Comparison of ENCODE assay signal across 8 cellular contexts in genomic region chrX:12771445-12772069, GRCh38. TPM values are rescaled to one million over a fixed set of nuclear protein-coding genes. Genes with fewer than 3 reads are reported as not detected.
DNase-seq lines count a peak whose midpoint lies in the region; ATAC-seq and TF ChIP-seq lines count a peak whose summit lies in the region.

No MANE protein-coding gene starts in this region.

- H3K9me2 ChIP-seq in SK-N-SH, result no peaks in the 10 kb centered on the region

- no peaks in the 10 kb centered on the region for H4K20me1 ChIP-seq in SK-N-SH (ENCODE audit: insufficient read depth)

- no peak overlapping the region for H3K9ac ChIP-seq in SK-N-SH

- H3K36me3 Mint-ChIP-seq in activated naive CD4-positive, alpha-beta T cell treated with anti-CD3 and anti-CD28 coated beads, Interleukin-2, amount 50 U/mL, for 72 hours, result no peaks in the 10 kb centered on the region

- POLR2A ChIA-PET in AG04449 (lab: Yijun Ruan, JAX), result no interaction called here
- POLR2A ChIA-PET in SK-N-SH (lab: Yijun Ruan, JAX), result interaction anchor here (0.6 kb wide), 1 partner anchor 231 kb away, joined by 3 read pairs; no protein-coding TSS in a partner anchor

- peaks cover 35% of the 10 kb centered on the region; the same call in 1 of the 2 replicates for H3K27me3 ChIP-seq in SK-N-SH (ENCODE audit: insufficient read depth)
- H3K27me3 ChIP-seq in iPS DF 6.9 (ENCODE audit: control insufficient read depth, insufficient read depth, low read length), result no peaks in the 10 kb centered on the region

- H3F3A ChIP-seq in SK-N-SH (replicated peaks; ENCODE audit: insufficient read depth), result no peaks in the 10 kb centered on the region

- no peak overlapping the region for H3K27ac ChIP-seq in SK-N-SH (ENCODE audit: low read depth in 2 of 2, low read length in 1 of 2)
- no peak overlapping the region for H3K27ac ChIP-seq in iPS DF 6.9 (ENCODE audit: low read length)

- H3K36me3 ChIP-seq in SK-N-SH (replicated peaks in 1 of 2; ENCODE audit: control insufficient read depth in 1 of 2, insufficient read depth in 2 of 2, low read length in 1 of 2), result no peaks in the 10 kb centered on the region
- H3K36me3 ChIP-seq in iPS DF 6.9 (ENCODE audit: control insufficient read depth, insufficient read depth, low read length), result no peaks in the 10 kb centered on the region

- CTCF ChIA-PET in AG04449 (lab: Yijun Ruan, JAX) (interaction anchor here (0.6 to 2.5 kb wide), 14 partner anchors 8 to 1254 kb away, joined by 3 to 12 read pairs (median 3); partner anchors contain the start of gene PRPS2), SK-N-SH (lab: Yijun Ruan, JAX) (interaction anchor here (0.6 to 2.3 kb wide), 13 partner anchors 10 to 85 kb away, joined by 3 to 13 read pairs (median 4); no protein-coding TSS in a partner anchor)

- DNase-seq in AG04449 (ENCODE audit: low read depth, low spot score), result no peak
- DNase-seq in SK-N-SH, result peak; percentile 25
- DNase-seq in activated naive CD4-positive, alpha-beta T cell treated with anti-CD3 and anti-CD28 coated beads, Interleukin-2, amount 50 U/mL, for 72 hours (ENCODE audit: low spot score in 2 of 2), result peak; percentile 58 to 72
- DNase-seq in iPS DF 6.9 (ENCODE audit: low read depth, low spot score), result peak; percentile 22
- peak; percentile 67 for DNase-seq in stimulated activated CD4-positive, alpha-beta T cell treated with anti-CD3 and anti-CD28 coated beads, Interleukin-4, amount 100 ng/mL, for 24 hours
- no peak for DNase-seq in NCI-H2029 (lab: John Stamatoyannopoulos, UW)

- no peak overlapping the region for H3K4me2 ChIP-seq in SK-N-SH

- H3K9me3 ChIP-seq in SK-N-SH, result no peaks in the 10 kb centered on the region
- H3K9me3 ChIP-seq in iPS DF 6.9 (ENCODE audit: control insufficient read depth, insufficient read depth, low read length), result no peaks in the 10 kb centered on the region

- no peaks in the 10 kb centered on the region for H3K9me3 Mint-ChIP-seq in activated naive CD4-positive, alpha-beta T cell treated with anti-CD3 and anti-CD28 coated beads, Interleukin-2, amount 50 U/mL, for 72 hours

- TF ChIP-seq CTCF in AG04449 (IDR thresholded peaks at IDR 0.05; ENCODE audit: insufficient read depth, low read length, missing control alignments), result peak; percentile 77
- peak; percentile 45 for TF ChIP-seq CTCF in SK-N-SH (IDR thresholded peaks at IDR 0.05)

- 63% methylated on average over 21 of the region's 22 CpGs for WGBS in SK-N-SH (ENCODE audit: low lambda C conversion rate)
- WGBS in iPS DF 6.9 (ENCODE audit: insufficient coverage, insufficient read length), result no CpG with 5 or more reads among the region's 22 CpGs

- no peak for TF ChIP-seq RAD21 in SK-N-SH (IDR thresholded peaks at IDR 0.05; ENCODE audit: low read length)

- H2AFZ ChIP-seq in SK-N-SH (ENCODE audit: low read depth), result no peak overlapping the region

- no peak for TF ChIP-seq EP300 in SK-N-SH (IDR thresholded peaks at IDR 0.05; ENCODE audit: borderline replicate concordance in 1 of 2, low read depth in 1 of 2, low read length in 1 of 2)

- H3K4me3 ChIP-seq in AG04449 (ENCODE audit: low read depth, low read length), result no peak overlapping the region
- H3K4me3 ChIP-seq in SK-N-SH (ENCODE audit: low read depth in 2 of 2, low read length in 1 of 2), result no peak overlapping the region
- H3K4me3 ChIP-seq in iPS DF 6.9 (ENCODE audit: low read length), result no peak overlapping the region

- ATAC-seq in GM18870 (IDR thresholded peaks at IDR 0.05; ENCODE audit: unreplicated experiment), result peak; percentile 89
- ATAC-seq in HG03066 (IDR thresholded peaks at IDR 0.05; ENCODE audit: low read depth, unreplicated experiment), result peak; percentile 82
- peak; percentile 100 for ATAC-seq in activated naive CD4-positive, alpha-beta T cell treated with anti-CD3 and anti-CD28 coated beads, Interleukin-2, amount 50 U/mL, for 72 hours

- peaks cover 0 to 6% of the 10 kb centered on the region in 2 experiments; a peak in 1 of 4 replicates for H3K4me1 ChIP-seq in SK-N-SH (ENCODE audit: control insufficient read depth in 1 of 2, insufficient read depth in 2 of 2, low read depth in 1 of 2, low read length in 1 of 2)
- no peaks in the 10 kb centered on the region for H3K4me1 ChIP-seq in iPS DF 6.9 (ENCODE audit: control insufficient read depth, insufficient read depth, low read length)

- no peak overlapping the region for H3K27ac Mint-ChIP-seq in activated naive CD4-positive, alpha-beta T cell treated with anti-CD3 and anti-CD28 coated beads, Interleukin-2, amount 50 U/mL, for 72 hours

- H3K79me2 ChIP-seq in SK-N-SH (ENCODE audit: insufficient read depth), result no peaks in the 10 kb centered on the region

TF ChIP-seq in SK-N-SH, 30 proteins besides CTCF, POLR2A, EP300 and RAD21:
- TF ChIP-seq, protein P1, sequence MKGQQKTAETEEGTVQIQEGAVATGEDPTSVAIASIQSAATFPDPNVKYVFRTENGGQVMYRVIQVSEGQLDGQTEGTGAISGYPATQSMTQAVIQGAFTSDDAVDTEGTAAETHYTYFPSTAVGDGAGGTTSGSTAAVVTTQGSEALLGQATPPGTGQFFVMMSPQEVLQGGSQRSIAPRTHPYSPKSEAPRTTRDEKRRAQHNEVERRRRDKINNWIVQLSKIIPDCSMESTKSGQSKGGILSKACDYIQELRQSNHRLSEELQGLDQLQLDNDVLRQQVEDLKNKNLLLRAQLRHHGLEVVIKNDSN (IDR thresholded peaks at IDR 0.05; ENCODE audit: borderline replicate concordance, low read depth), result no peak
- TF ChIP-seq, protein P2, sequence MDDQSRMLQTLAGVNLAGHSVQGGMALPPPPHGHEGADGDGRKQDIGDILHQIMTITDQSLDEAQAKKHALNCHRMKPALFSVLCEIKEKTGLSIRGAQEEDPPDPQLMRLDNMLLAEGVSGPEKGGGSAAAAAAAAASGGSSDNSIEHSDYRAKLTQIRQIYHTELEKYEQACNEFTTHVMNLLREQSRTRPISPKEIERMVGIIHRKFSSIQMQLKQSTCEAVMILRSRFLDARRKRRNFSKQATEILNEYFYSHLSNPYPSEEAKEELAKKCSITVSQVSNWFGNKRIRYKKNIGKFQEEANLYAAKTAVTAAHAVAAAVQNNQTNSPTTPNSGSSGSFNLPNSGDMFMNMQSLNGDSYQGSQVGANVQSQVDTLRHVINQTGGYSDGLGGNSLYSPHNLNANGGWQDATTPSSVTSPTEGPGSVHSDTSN (IDR thresholded peaks at IDR 0.05), result no peak
- TF ChIP-seq POLR2AphosphoS5 (IDR thresholded peaks at IDR 0.05; ENCODE audit: low read depth, low read length), result no peak
TF ChIP-seq in SK-N-SH: peak in this region for 0.

RNA-seq across cellular contexts. Expression of gene PRPS2, which starts 19.7 kb away (rescaled TPM):
- 10.9 and 11.1 TPM in 2 replicates for polyA plus RNA-seq in SK-N-SH (2012; rRNA removed)
- 9.4 and 11.8 TPM in 2 replicates for polyA plus RNA-seq in SK-N-SH (2012; cell fraction: cytosol; rRNA removed)
- polyA plus RNA-seq in SK-N-SH (2012; cell fraction: nucleus; rRNA removed), result 8.1 and 9.7 TPM in 2 replicates
- total RNA-seq in activated naive CD4-positive, alpha-beta T cell treated with anti-CD3 and anti-CD28 coated beads, Interleukin-2, amount 50 U/mL, for 72 hours, result 100 to 1,000 TPM; 110 to 118 TPM

Comparison
In these comparisons a context has a peak if more than half of its experiments do, and no peak if none do; other contexts are left out.
1. DNase-seq: peak in SK-N-SH (single experiment), activated naive CD4-positive, alpha-beta T cell treated with anti-CD3 and anti-CD28 coated beads, Interleukin-2, amount 50 U/mL, for 72 hours (2 of 2), iPS DF 6.9 (single experiment) and stimulated activated CD4-positive, alpha-beta T cell treated with anti-CD3 and anti-CD28 coated beads, Interleukin-4, amount 100 ng/mL, for 24 hours (single experiment); none in AG04449 (single experiment) and NCI-H2029 (single experiment).
2. Peak in every context shown above with its lines, with median percentiles within 50 percentile points of each other: ATAC-seq.